Comparison of ENCODE assay signal across 24 cellular contexts in the genomic region with DNA sequence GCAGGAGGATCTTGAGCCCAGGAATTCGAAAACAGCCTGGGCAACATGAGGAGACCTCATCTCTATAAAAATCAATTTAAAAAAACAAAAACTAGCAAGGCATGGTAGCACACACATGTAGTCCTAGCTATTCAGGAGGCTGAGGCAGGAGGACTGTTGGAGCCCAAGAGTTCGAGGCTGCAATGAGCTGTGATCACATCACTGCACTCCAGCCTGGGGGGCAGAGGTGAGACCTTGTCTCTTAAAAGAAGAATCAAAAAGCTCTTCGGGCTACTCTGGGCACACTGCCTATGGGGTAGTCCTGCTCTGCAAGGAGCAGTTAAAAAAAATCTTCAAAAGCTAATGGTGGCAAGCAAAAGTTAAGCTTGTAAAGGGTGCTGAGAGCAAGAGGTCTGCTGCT. TPM values are rescaled to one million over a fixed set of nuclear protein-coding genes. Genes with fewer than 3 reads are reported as not detected.
DNase-seq lines count a peak whose midpoint lies in the region; ATAC-seq and TF ChIP-seq lines count a peak whose summit lies in the region.
"Had no signal": no experiment of that assay in that cellular context is flagged by ENCODE, and none has a peak within 500 bp of the region (broad histone marks: within the 10 kb centered on the region; RNA-seq: fewer than 3 reads in every experiment).

No MANE protein-coding gene starts in this region.

- POLR2A ChIA-PET in CD4-positive, alpha-beta memory T cell (lab: Charles Lee; ENCODE audit: partially characterized antibody) = interaction anchor here (0.7 to 23.7 kb wide), 9 partner anchors 8 to 148 kb away, joined by 3 to 313 read pairs (median 6); partner anchors contain the start of genes SKP1 and VDAC1
- POLR2A ChIA-PET in activated CD8-positive, alpha-beta T cell treated with anti-CD3 and anti-CD28 coated beads for 36 hours (lab: Charles Lee) = interaction anchor here (0.5 to 5.8 kb wide), 13 partner anchors 8 to 1837 kb away, joined by 3 to 42 read pairs (median 3); partner anchors contain the start of gene SKP1
- POLR2A ChIA-PET in naive thymus-derived CD4-positive, alpha-beta T cell (lab: Charles Lee) = interaction anchor here (0.6 to 48.2 kb wide), 7 partner anchors 10 to 434 kb away, joined by 3 to 1333 read pairs (median 19); partner anchors contain the start of genes PPP2CA and SKP1

- no peak for DNase-seq in activated T-cell treated with anti-CD3 and anti-CD28 coated beads, Interleukin-2, amount 50 U/mL, for 72 hours
- DNase-seq in activated T-cell treated with anti-CD3 and anti-CD28 coated beads, Interleukin-2, amount 50 U/mL, for 1 hour = no peak
- DNase-seq in CD4-positive, alpha-beta memory T cell = no peak
- DNase-seq in activated CD8-positive, alpha-beta T cell treated with anti-CD3 and anti-CD28 coated beads for 36 hours = no peak
- no peak for DNase-seq in naive thymus-derived CD4-positive, alpha-beta T cell
- DNase-seq in NCI-H524 (lab: John Stamatoyannopoulos, UW) (no peak), GM10266 (ENCODE audit: extremely low spot score) (no peak)
- DNase-seq: activated CD4-positive, alpha-beta T cell treated with anti-CD3 and anti-CD28 coated beads, Interleukin-2, amount 10 ng/mL, durations not matched to agents 7 days and 5 days; AML-193; DMS 273 treated with DMSO at 0.1 percent for 48 hours; GOT3; hippocampal formation; lower lobe of right lung; NCI-H146; NCI-H2107; NCI-H82; SJCRH30; stimulated activated naive B cell treated with anti-CD40 and anti-IgM and Interleukin-4, amounts not matched to agents 10 μg/mL and 1 μg/mL and 100 μg/mL, for 72 hours; WERI-Rb-1 had no signal

- peak overlapping the region; percentile 85 for H3K27ac Mint-ChIP-seq in activated T-cell treated with anti-CD3 and anti-CD28 coated beads, Interleukin-2, amount 50 U/mL, for 72 hours
- peak overlapping the region; percentile 13 to 83 (median 59) for H3K27ac Mint-ChIP-seq in CD4-positive, alpha-beta memory T cell
- H3K27ac Mint-ChIP-seq in activated CD8-positive, alpha-beta T cell treated with anti-CD3 and anti-CD28 coated beads for 36 hours = peak overlapping the region; percentile 62
- H3K27ac Mint-ChIP-seq in naive thymus-derived CD4-positive, alpha-beta T cell = peak overlapping the region in 8 of 9 donors; percentile 55 to 91 (median 86)
- H3K27ac Mint-ChIP-seq: nephron; stimulated activated naive B cell treated with anti-CD40 and anti-IgM and Interleukin-4, amounts not matched to agents 10 μg/mL and 1 μg/mL and 100 μg/mL, for 72 hours had no signal

- CTCF ChIA-PET in CD4-positive, alpha-beta memory T cell (lab: Charles Lee; ENCODE audit: partially characterized antibody) = interaction anchor here (0.7 to 25.4 kb wide), 13 partner anchors 9 to 137 kb away, joined by 3 to 603 read pairs (median 4); partner anchors contain the start of gene SKP1
- CTCF ChIA-PET in activated CD8-positive, alpha-beta T cell treated with anti-CD3 and anti-CD28 coated beads for 36 hours (lab: Charles Lee) = interaction anchor here (1.0 to 38.2 kb wide), 6 partner anchors 7 to 127 kb away, joined by 3 to 1049 read pairs (median 10); no protein-coding TSS in a partner anchor
- CTCF ChIA-PET in naive thymus-derived CD4-positive, alpha-beta T cell (lab: Charles Lee) = interaction anchor here (0.6 to 3.0 kb wide), 7 partner anchors 11 to 127 kb away, joined by 3 to 21 read pairs (median 3); no protein-coding TSS in a partner anchor

- no peak overlapping the region for H3K4me3 Mint-ChIP-seq in activated T-cell treated with anti-CD3 and anti-CD28 coated beads, Interleukin-2, amount 50 U/mL, for 72 hours
- peak overlapping the region in 2 of 8 donors; percentile 33 to 44 for H3K4me3 Mint-ChIP-seq in CD4-positive, alpha-beta memory T cell
- no peak overlapping the region for H3K4me3 Mint-ChIP-seq in activated CD8-positive, alpha-beta T cell treated with anti-CD3 and anti-CD28 coated beads for 36 hours
- peak overlapping the region in 4 of 10 donors; percentile 51 to 81 (median 65) for H3K4me3 Mint-ChIP-seq in naive thymus-derived CD4-positive, alpha-beta T cell
- H3K4me3 Mint-ChIP-seq: activated CD4-positive, alpha-beta T cell treated with anti-CD3 and anti-CD28 coated beads, Interleukin-2, amount 10 ng/mL, durations not matched to agents 7 days and 5 days; nephron; stimulated activated naive B cell treated with anti-CD40 and anti-IgM and Interleukin-4, amounts not matched to agents 10 μg/mL and 1 μg/mL and 100 μg/mL, for 72 hours had no signal

- H3K9me3 ChIP-seq in CD4-positive, alpha-beta memory T cell (ENCODE audit: control insufficient read depth in 1 of 2, low read length in 2 of 2) = no peaks in the 10 kb centered on the region
- H3K9me3 ChIP-seq in naive thymus-derived CD4-positive, alpha-beta T cell (ENCODE audit: control insufficient read depth in 2 of 3, low read length in 3 of 3) = no peaks in the 10 kb centered on the region
- H3K9me3 ChIP-seq: A549, gastroesophageal sphincter, lower lobe of right lung, SJCRH30, suprapubic skin had no signal

- H3K36me3 Mint-ChIP-seq in activated T-cell treated with anti-CD3 and anti-CD28 coated beads, Interleukin-2, amount 50 U/mL, for 72 hours (ENCODE audit: insufficient read depth in 2 of 2) = peaks cover 3 to 27% of the 10 kb centered on the region in 2 donors
- H3K36me3 Mint-ChIP-seq in CD4-positive, alpha-beta memory T cell = peaks cover 53 to 80% of the 10 kb centered on the region in 2 donors
- H3K36me3 Mint-ChIP-seq in activated CD8-positive, alpha-beta T cell treated with anti-CD3 and anti-CD28 coated beads for 36 hours (ENCODE audit: low read depth) = peaks cover 65% of the 10 kb centered on the region
- H3K36me3 Mint-ChIP-seq in naive thymus-derived CD4-positive, alpha-beta T cell = peaks cover 15 to 53% (median 43%) of the 10 kb centered on the region in 5 donors

- intact Hi-C loops in CD4-positive, alpha-beta memory T cell (cut with micrococcal nuclease) = no loop called here
- intact Hi-C loops in activated CD8-positive, alpha-beta T cell treated with anti-CD3 and anti-CD28 coated beads for 36 hours (cut with micrococcal nuclease) = no loop called here
- intact Hi-C loops in naive thymus-derived CD4-positive, alpha-beta T cell (cut with micrococcal nuclease) = no loop called here

- H3K4me1 Mint-ChIP-seq in activated T-cell treated with anti-CD3 and anti-CD28 coated beads, Interleukin-2, amount 50 U/mL, for 72 hours (ENCODE audit: low read depth) = peaks cover 66% of the 10 kb centered on the region
- peaks cover 51 to 84% (median 66%) of the 10 kb centered on the region in 4 donors for H3K4me1 Mint-ChIP-seq in CD4-positive, alpha-beta memory T cell
- peaks cover 70% of the 10 kb centered on the region for H3K4me1 Mint-ChIP-seq in activated CD8-positive, alpha-beta T cell treated with anti-CD3 and anti-CD28 coated beads for 36 hours (ENCODE audit: low read depth)
- peaks cover 45 to 94% (median 86%) of the 10 kb centered on the region in 7 donors for H3K4me1 Mint-ChIP-seq in naive thymus-derived CD4-positive, alpha-beta T cell

- peak in 1 of 2 donors; percentile 8 for ATAC-seq in activated T-cell treated with anti-CD3 and anti-CD28 coated beads, Interleukin-2, amount 50 U/mL, for 72 hours (replicated peaks in 1 of 2)
- ATAC-seq in activated CD8-positive, alpha-beta T cell treated with anti-CD3 and anti-CD28 coated beads for 36 hours = no peak
- no peak for ATAC-seq in naive thymus-derived CD4-positive, alpha-beta T cell
- ATAC-seq in HG03520 (IDR thresholded peaks at IDR 0.05; ENCODE audit: unreplicated experiment) = no peak
- ATAC-seq: A549; gastroesophageal sphincter; lower lobe of right lung; stimulated activated naive B cell treated with anti-CD40 and anti-IgM and Interleukin-4, amounts not matched to agents 10 μg/mL and 1 μg/mL and 100 μg/mL, for 72 hours had no signal

- no peaks in the 10 kb centered on the region for H3K9me3 Mint-ChIP-seq in activated T-cell treated with anti-CD3 and anti-CD28 coated beads, Interleukin-2, amount 50 U/mL, for 72 hours
- no peaks in the 10 kb centered on the region for H3K9me3 Mint-ChIP-seq in CD4-positive, alpha-beta memory T cell
- H3K9me3 Mint-ChIP-seq in activated CD8-positive, alpha-beta T cell treated with anti-CD3 and anti-CD28 coated beads for 36 hours = no peaks in the 10 kb centered on the region
- H3K9me3 Mint-ChIP-seq in naive thymus-derived CD4-positive, alpha-beta T cell = peaks cover 0 to 8% (median 0%) of the 10 kb centered on the region in 11 donors
- H3K9me3 Mint-ChIP-seq: activated CD4-positive, alpha-beta T cell treated with anti-CD3 and anti-CD28 coated beads, Interleukin-2, amount 10 ng/mL, durations not matched to agents 7 days and 5 days; nephron; stimulated activated naive B cell treated with anti-CD40 and anti-IgM and Interleukin-4, amounts not matched to agents 10 μg/mL and 1 μg/mL and 100 μg/mL, for 72 hours had no signal

- peaks cover 64% of the 10 kb centered on the region for H3K4me1 ChIP-seq in CD4-positive, alpha-beta memory T cell (ENCODE audit: insufficient read depth, low read length)
- H3K4me1 ChIP-seq in naive thymus-derived CD4-positive, alpha-beta T cell (ENCODE audit: control insufficient read depth in 2 of 2, insufficient read depth in 2 of 2, low read length in 2 of 2) = peaks cover 5 to 56% of the 10 kb centered on the region in 2 donors
- H3K4me1 ChIP-seq: A549, SJCRH30 had no signal

- no peak overlapping the region for H3K27ac ChIP-seq in CD4-positive, alpha-beta memory T cell (ENCODE audit: low read depth, low read length)
- no peak overlapping the region for H3K27ac ChIP-seq in naive thymus-derived CD4-positive, alpha-beta T cell (ENCODE audit: low read depth, low read length)
- H3K27ac ChIP-seq: A549, gastroesophageal sphincter, lower lobe of right lung, SJCRH30, suprapubic skin, WERI-Rb-1 had no signal

- no peaks in the 10 kb centered on the region for H3K27me3 ChIP-seq in CD4-positive, alpha-beta memory T cell (ENCODE audit: insufficient read depth, low read length)
- H3K27me3 ChIP-seq in naive thymus-derived CD4-positive, alpha-beta T cell (ENCODE audit: control insufficient read depth in 2 of 2, insufficient read depth in 2 of 2, low read length in 2 of 2) = no peaks in the 10 kb centered on the region
- H3K27me3 ChIP-seq: gastroesophageal sphincter, suprapubic skin had no signal

- TF ChIP-seq CTCF in activated CD8-positive, alpha-beta T cell treated with anti-CD3 and anti-CD28 coated beads for 36 hours (IDR thresholded peaks at IDR 0.05) = no peak
- no peak for TF ChIP-seq CTCF in GM10266 (IDR thresholded peaks at IDR 0.05; ENCODE audit: control insufficient read depth, insufficient read depth, low read depth, missing control alignments)

- H3K27me3 Mint-ChIP-seq in activated T-cell treated with anti-CD3 and anti-CD28 coated beads, Interleukin-2, amount 50 U/mL, for 72 hours (ENCODE audit: low read depth) = no peaks in the 10 kb centered on the region
- no peaks in the 10 kb centered on the region for H3K27me3 Mint-ChIP-seq in CD4-positive, alpha-beta memory T cell
- no peaks in the 10 kb centered on the region for H3K27me3 Mint-ChIP-seq in activated CD8-positive, alpha-beta T cell treated with anti-CD3 and anti-CD28 coated beads for 36 hours
- no peaks in the 10 kb centered on the region for H3K27me3 Mint-ChIP-seq in naive thymus-derived CD4-positive, alpha-beta T cell
- H3K27me3 Mint-ChIP-seq: activated CD4-positive, alpha-beta T cell treated with anti-CD3 and anti-CD28 coated beads, Interleukin-2, amount 10 ng/mL, durations not matched to agents 7 days and 5 days; stimulated activated naive B cell treated with anti-CD40 and anti-IgM and Interleukin-4, amounts not matched to agents 10 μg/mL and 1 μg/mL and 100 μg/mL, for 72 hours had no signal

- H3K4me3 ChIP-seq in CD4-positive, alpha-beta memory T cell (ENCODE audit: low read length in 2 of 2) = no peak overlapping the region
- H3K4me3 ChIP-seq in naive thymus-derived CD4-positive, alpha-beta T cell (ENCODE audit: low read length) = no peak overlapping the region
- H3K4me3 ChIP-seq: A549, gastroesophageal sphincter, lower lobe of right lung, SJCRH30, suprapubic skin had no signal

- H3K36me3 ChIP-seq in CD4-positive, alpha-beta memory T cell (ENCODE audit: insufficient read depth, low read length) = peaks cover 65% of the 10 kb centered on the region
- H3K36me3 ChIP-seq in naive thymus-derived CD4-positive, alpha-beta T cell (ENCODE audit: control insufficient read depth in 2 of 3, insufficient read depth in 3 of 3, low read length in 3 of 3) = peaks cover 11 to 49% (median 15%) of the 10 kb centered on the region in 3 experiments

RNA-seq across cellular contexts. Expression of gene SKP1, which starts 23.5 kb away (rescaled TPM):
- 100 to 1,000 TPM; 201 to 238 TPM for total RNA-seq in activated T-cell treated with anti-CD3 and anti-CD28 coated beads, Interleukin-2, amount 50 U/mL, for 72 hours
- 100 to 1,000 TPM; 234 to 246 TPM for total RNA-seq in CD4-positive, alpha-beta memory T cell
- polyA plus RNA-seq in CD4-positive, alpha-beta memory T cell = 1,000 to 10,000 TPM; 1,076 to 1,639 TPM
- total RNA-seq in activated CD8-positive, alpha-beta T cell treated with anti-CD3 and anti-CD28 coated beads for 36 hours = 100 to 1,000 TPM; 235 to 242 TPM
- total RNA-seq in naive thymus-derived CD4-positive, alpha-beta T cell = 100 to 1,000 TPM; 224 to 287 (median 268) TPM
- 1,000 to 10,000 TPM; 1,257 to 1,361 TPM for polyA plus RNA-seq in naive thymus-derived CD4-positive, alpha-beta T cell

RNA-seq across cellular contexts. Expression of gene TCF7, which starts 38.8 kb away (rescaled TPM):
- total RNA-seq in activated T-cell treated with anti-CD3 and anti-CD28 coated beads, Interleukin-2, amount 50 U/mL, for 72 hours = 100 to 1,000 TPM; 142 to 265 TPM
- 100 to 1,000 TPM; 770 to 841 TPM for total RNA-seq in CD4-positive, alpha-beta memory T cell
- polyA plus RNA-seq in CD4-positive, alpha-beta memory T cell = 100 to 1,000 TPM; 102 to 474 TPM
- 10 to 100 TPM; 47.4 to 50.3 TPM for total RNA-seq in activated CD8-positive, alpha-beta T cell treated with anti-CD3 and anti-CD28 coated beads for 36 hours
- total RNA-seq in naive thymus-derived CD4-positive, alpha-beta T cell = 1,000 to 10,000 TPM in 2 of 5 experiments, 100 to 1,000 TPM in 3; 203 to 1,066 (median 643) TPM
- 100 to 1,000 TPM; 356 to 560 TPM for polyA plus RNA-seq in naive thymus-derived CD4-positive, alpha-beta T cell
